In the genomic region with DNA sequence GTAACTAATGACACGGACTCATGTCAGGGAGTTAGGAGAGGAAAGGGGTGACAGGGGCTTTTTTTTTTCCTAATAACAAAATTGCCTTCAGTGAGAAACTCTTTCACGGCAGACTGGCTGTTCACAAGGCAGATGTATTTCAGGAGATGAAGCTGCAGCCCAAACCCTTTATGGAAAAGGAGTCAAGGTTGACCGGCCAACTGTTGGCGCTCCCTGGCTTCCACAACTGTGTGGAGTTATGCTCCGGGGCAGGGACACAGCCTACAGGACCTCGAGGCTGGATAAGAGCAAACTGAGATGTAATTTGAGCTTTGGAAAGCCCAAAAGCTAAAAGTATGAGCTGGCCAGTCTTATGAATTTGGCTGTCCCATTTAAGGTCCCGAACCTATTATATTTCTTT, we compare ENCODE assay signal across 27 cellular contexts. TPM values are rescaled to one million over a fixed set of nuclear protein-coding genes. Genes with fewer than 3 reads are reported as not detected.
DNase-seq lines count a peak whose midpoint lies in the region; ATAC-seq lines count a peak whose summit lies in the region.
"Had no signal": no experiment of that assay in that cellular context is flagged by ENCODE, and none has a peak within 500 bp of the region (broad histone marks: within the 10 kb centered on the region; RNA-seq: fewer than 3 reads in every experiment).

No MANE protein-coding gene starts in this region.

- peaks cover 18% of the 10 kb centered on the region for H3K4me1 Mint-ChIP-seq in dendritic cell treated with granulocyte-macrophage colony-stimulating factor and Interleukin-4, amounts not matched to agents 40 ng/mL and 50 ng/mL, for 4 days (ENCODE audit: low read depth)
- H3K4me1 Mint-ChIP-seq: activated T-helper 17 cell treated with anti-CD3 and anti-CD28 coated beads, Interleukin-2, amount 50 U/mL, for 72 hours had no signal

- H3K27ac Mint-ChIP-seq in dendritic cell treated with granulocyte-macrophage colony-stimulating factor and Interleukin-4, amounts not matched to agents 40 ng/mL and 50 ng/mL, for 4 days, result no peak overlapping the region
- H3K27ac Mint-ChIP-seq: activated CD4-positive, alpha-beta memory T cell treated with anti-CD3 and anti-CD28 coated beads for 36 hours; activated T-helper 17 cell treated with anti-CD3 and anti-CD28 coated beads, Interleukin-2, amount 50 U/mL, for 72 hours; natural killer cell treated with Interleukin-12 subunit alpha and Interleukin-12 subunit beta and Interleukin-15 and Interleukin-18, amount 100 ng/mL, for 72 hours; stimulated activated memory B cell treated with anti-CD40 and anti-IgM and Interleukin-4, amounts not matched to agents 10 μg/mL and 1 μg/mL and 100 μg/mL, for 72 hours had no signal

- H3K27me3 Mint-ChIP-seq in dendritic cell treated with granulocyte-macrophage colony-stimulating factor and Interleukin-4, amounts not matched to agents 40 ng/mL and 50 ng/mL, for 4 days, result peaks cover 31% of the 10 kb centered on the region

- in situ Hi-C loops in ACHN (cut with HindIII; ENCODE audit: low pct_ligation_motif_present, low pct_unique_long_range_greater_than_20kb, low sequenced_read_pairs), result no loop called here
- in situ Hi-C loops in Caki2 (cut with HindIII; ENCODE audit: low pct_unique_long_range_greater_than_20kb, low sequenced_read_pairs), result no loop called here

- H3K4me3 Mint-ChIP-seq in dendritic cell treated with granulocyte-macrophage colony-stimulating factor and Interleukin-4, amounts not matched to agents 40 ng/mL and 50 ng/mL, for 4 days, result peak overlapping the region; percentile 32
- H3K4me3 Mint-ChIP-seq: activated CD4-positive, alpha-beta memory T cell treated with anti-CD3 and anti-CD28 coated beads for 36 hours; activated T-helper 17 cell treated with anti-CD3 and anti-CD28 coated beads, Interleukin-2, amount 50 U/mL, for 72 hours; natural killer cell treated with Interleukin-12 subunit alpha and Interleukin-12 subunit beta and Interleukin-15 and Interleukin-18, amount 100 ng/mL, for 72 hours; stimulated activated memory B cell treated with anti-CD40 and anti-IgM and Interleukin-4, amounts not matched to agents 10 μg/mL and 1 μg/mL and 100 μg/mL, for 72 hours had no signal

- DNase-seq in ACHN, result peak; percentile 21
- peak; percentile 28 for DNase-seq in Caki2 (ENCODE audit: low read depth)
- peak; percentile 11 for DNase-seq in kidney tubule cell (ENCODE audit: low spot score)
- DNase-seq in stimulated activated CD4-positive, alpha-beta T cell treated with anti-CD3 and anti-CD28 coated beads, Interleukin-2, amount 100 ng/mL, for 24 hours, result no peak
- no peak for DNase-seq in NCI-H2029 treated with DMSO at 0.1 percent for 48 hours (lab: John Stamatoyannopoulos, UW)
- DNase-seq: activated CD4-positive, alpha-beta memory T cell treated with anti-CD3 and anti-CD28 coated beads for 36 hours; activated naive CD4-positive, alpha-beta T cell treated with anti-CD3 and anti-CD28 coated beads, Interleukin-2, amount 50 U/mL, for 16 hours; cortex of kidney; gastrocnemius medialis; GOT3; hypothalamus; lower lobe of right lung; NCI-H1105 treated with DMSO at 0.1 percent for 48 hours; NCI-H2081 treated with DMSO at 0.1 percent for 48 hours; NCI-H345; NCI-H748 treated with DMSO at 0.1 percent for 48 hours; right lobe of liver; stimulated activated CD4-positive, alpha-beta T cell treated with anti-CD3 and anti-CD28 coated beads, Interleukin-4, amount 100 ng/mL, for 4 hours; substantia nigra; T-helper 1 cell had no signal

- no peaks in the 10 kb centered on the region for H3K36me3 Mint-ChIP-seq in dendritic cell treated with granulocyte-macrophage colony-stimulating factor and Interleukin-4, amounts not matched to agents 40 ng/mL and 50 ng/mL, for 4 days (ENCODE audit: low read depth)
- H3K36me3 Mint-ChIP-seq: activated CD4-positive, alpha-beta memory T cell treated with anti-CD3 and anti-CD28 coated beads for 36 hours; natural killer cell treated with Interleukin-12 subunit alpha and Interleukin-12 subunit beta and Interleukin-15 and Interleukin-18, amount 100 ng/mL, for 72 hours; stimulated activated memory B cell treated with anti-CD40 and anti-IgM and Interleukin-4, amounts not matched to agents 10 μg/mL and 1 μg/mL and 100 μg/mL, for 72 hours had no signal

- H3K9me3 Mint-ChIP-seq in dendritic cell treated with granulocyte-macrophage colony-stimulating factor and Interleukin-4, amounts not matched to agents 40 ng/mL and 50 ng/mL, for 4 days, result no peaks in the 10 kb centered on the region
- H3K9me3 Mint-ChIP-seq: activated CD4-positive, alpha-beta memory T cell treated with anti-CD3 and anti-CD28 coated beads for 36 hours; activated T-helper 17 cell treated with anti-CD3 and anti-CD28 coated beads, Interleukin-2, amount 50 U/mL, for 72 hours; natural killer cell treated with Interleukin-12 subunit alpha and Interleukin-12 subunit beta and Interleukin-15 and Interleukin-18, amount 100 ng/mL, for 72 hours; stimulated activated memory B cell treated with anti-CD40 and anti-IgM and Interleukin-4, amounts not matched to agents 10 μg/mL and 1 μg/mL and 100 μg/mL, for 72 hours had no signal

- ATAC-seq in HG03108 (IDR thresholded peaks at IDR 0.05; ENCODE audit: unreplicated experiment) (no peak), GM19397 (IDR thresholded peaks at IDR 0.05; ENCODE audit: unreplicated experiment) (no peak)
- ATAC-seq: activated T-helper 17 cell treated with anti-CD3 and anti-CD28 coated beads, Interleukin-2, amount 50 U/mL, for 72 hours; gastrocnemius medialis; GM12878; lower lobe of right lung; natural killer cell treated with Interleukin-12 subunit alpha and Interleukin-12 subunit beta and Interleukin-15 and Interleukin-18, amount 100 ng/mL, for 72 hours; stimulated activated memory B cell treated with anti-CD40 and anti-IgM and Interleukin-4, amounts not matched to agents 10 μg/mL and 1 μg/mL and 100 μg/mL, for 72 hours had no signal

- intact Hi-C loops in dendritic cell treated with granulocyte-macrophage colony-stimulating factor and Interleukin-4, amounts not matched to agents 40 ng/mL and 50 ng/mL, for 4 days (cut with micrococcal nuclease), result loop anchor here (5.0 kb wide), 1 partner anchor 34 kb away; no protein-coding TSS in a partner anchor

RNA-seq across cellular contexts. Expression of a gene that starts 30.8 kb away (rescaled TPM):
- 20.6 and 31.8 TPM in 2 replicates for total RNA-seq in Caki2 (2014; rRNA removed; shearing (Covaris generic); ENCODE audit: low replicate concordance)

Comparison
In these comparisons a context has a peak if more than half of its experiments do, and no peak if none do; other contexts are left out.
1. DNase-seq: peak in ACHN (single experiment), Caki2 (single experiment) and kidney tubule cell (single experiment); none in stimulated activated CD4-positive, alpha-beta T cell treated with anti-CD3 and anti-CD28 coated beads, Interleukin-2, amount 100 ng/mL, for 24 hours (0 of 2) and NCI-H2029 treated with DMSO at 0.1 percent for 48 hours (single experiment).